Comparison of ENCODE assay signal across 8 cellular contexts in the genomic region with DNA sequence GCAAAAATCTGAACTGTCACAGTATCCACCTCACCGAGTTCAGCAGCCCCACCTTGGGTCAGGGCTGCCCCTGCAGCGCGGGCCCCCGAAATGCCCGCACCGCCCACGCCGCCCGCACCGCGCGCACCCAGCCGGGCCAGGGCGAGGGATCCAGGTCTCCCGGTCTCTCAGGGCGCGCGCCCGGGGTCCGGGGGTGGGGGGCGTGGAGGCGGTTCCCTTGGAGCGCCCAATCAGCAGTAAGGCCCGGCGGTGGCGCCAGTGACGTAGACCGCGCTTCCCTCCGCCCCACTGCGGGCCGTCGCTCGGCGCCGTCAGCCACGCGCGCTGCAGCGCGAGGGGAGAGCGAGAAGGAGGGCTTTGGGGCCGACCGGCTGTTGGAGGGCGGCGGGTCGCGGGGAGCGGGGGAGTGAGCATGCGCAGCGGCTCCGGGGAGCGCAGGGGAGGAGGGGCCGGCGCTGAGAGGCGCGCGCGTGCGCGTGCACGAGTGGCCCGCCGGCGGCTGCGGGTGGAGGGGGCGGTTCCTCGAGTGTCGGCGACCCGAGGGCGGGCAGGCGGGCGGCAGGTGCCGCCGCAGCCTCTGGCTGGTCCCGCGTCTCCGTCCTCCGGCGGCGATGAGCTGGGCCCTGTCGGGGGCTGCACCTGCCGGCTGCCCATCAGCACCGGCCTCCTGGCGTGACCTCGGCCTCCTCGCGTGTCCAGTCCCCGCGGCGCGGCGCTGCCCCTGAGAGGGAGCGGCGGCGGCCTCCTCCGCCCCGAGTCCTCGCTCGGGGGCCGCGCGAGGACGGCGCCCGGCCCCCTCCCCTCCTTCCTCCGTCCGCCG. TPM values are rescaled to one million over a fixed set of nuclear protein-coding genes. Genes with fewer than 3 reads are reported as not detected.
DNase-seq lines count a peak whose midpoint lies in the region; ATAC-seq and TF ChIP-seq lines count a peak whose summit lies in the region.

TMEM170B (plus strand) TSS at position 521 of the 820 bp plus-strand sequence. CDS start 529 bp downstream, outside the sequence.

- H2AFZ ChIP-seq in HCT116 (ENCODE audit: low read depth, low read length, poor library complexity, severe bottlenecking) (peak within 1 kb of the TSS; percentile 92), MM.1S (ENCODE audit: low read length) (peak within 1 kb of the TSS; percentile 88), neuron (ENCODE audit: low read depth, low read length) (peak within 1 kb of the TSS; percentile 85)

- peak; percentile 99 for DNase-seq in GDM1 (lab: John Stamatoyannopoulos, UW)
- DNase-seq in HCT116 (ENCODE audit: low read depth, low spot score), result peak; percentile 37
- peak; percentile 90 for DNase-seq in MM.1S
- DNase-seq in SHP77 treated with DMSO at 0.1 percent for 48 hours (lab: John Stamatoyannopoulos, UW), result peak; percentile 76
- peak; percentile 98 for DNase-seq in activated gamma-delta T cell treated with Interleukin-2 at 50 U/mL for 16 hours
- DNase-seq in foreskin fibroblast, result peak; percentile 91 to 98
- DNase-seq in stromal cell of bone marrow (ENCODE audit: low read depth), result peak; percentile 78

- H3K4me3 ChIP-seq in HCT116 (replicated peaks in 1 of 2; ENCODE audit: low read depth in 1 of 2, low read length in 2 of 2) (peak within 1 kb of the TSS; percentile 38 to 60), MM.1S (ENCODE audit: low read length) (peak within 1 kb of the TSS; percentile 88), foreskin fibroblast (ENCODE audit: low read depth in 1 of 2, low read length in 2 of 2) (peak within 1 kb of the TSS; percentile 65 to 70), neuron (ENCODE audit: low read length) (peak within 1 kb of the TSS; percentile 72)

- CTCF ChIA-PET in HCT116 (lab: Charles Lee), result no interaction called here

- H3K27me3 ChIP-seq in HCT116 (ENCODE audit: insufficient read depth, low read length) (no peaks in the 10 kb centered on the region), MM.1S (replicated peaks; ENCODE audit: insufficient read depth, low read length) (peaks cover 4% of the 10 kb centered on the region; the same call in 1 of the 2 replicates), neuron (ENCODE audit: insufficient read depth, low read length) (no peaks in the 10 kb centered on the region)

- no peak for TF ChIP-seq POLR2A in HCT116 (IDR thresholded peaks at IDR 0.05; ENCODE audit: borderline replicate concordance, extremely low read depth, insufficient read depth, insufficient read length)

- no TSS peak for BruUV-seq in HCT116 (replicated peaks; lab: Mats Ljungman, UMichigan)

- no peaks in the 10 kb centered on the region for H3K9me2 ChIP-seq in HCT116 (ENCODE audit: insufficient read depth)
- H3K9me2 ChIP-seq in MM.1S (replicated peaks; ENCODE audit: insufficient read depth, low read length), result no peaks in the 10 kb centered on the region

- H3K4me1 ChIP-seq in HCT116 (ENCODE audit: control insufficient read depth in 1 of 2, insufficient read depth in 2 of 2, low read length in 2 of 2) (peaks cover 7 to 15% of the 10 kb centered on the region in 2 experiments), MM.1S (ENCODE audit: low read length) (0 out of 2 replicates have a peak, but pooled peaks cover 4% of the 10 kb centered on the region), neuron (ENCODE audit: insufficient read depth, low read length) (peaks cover 21% of the 10 kb centered on the region)

- H3K9me3 ChIP-seq in HCT116 (ENCODE audit: control insufficient read depth in 1 of 2, insufficient read depth in 1 of 2, low read depth in 1 of 2, low read length in 2 of 2) (no peaks in the 10 kb centered on the region), MM.1S (replicated peaks; ENCODE audit: insufficient read depth, low read length) (no peaks in the 10 kb centered on the region), neuron (ENCODE audit: low read length) (no peaks in the 10 kb centered on the region)

- RAD21 ChIA-PET in HCT116 (lab: Charles Lee; ENCODE audit: low non-redundant PET in 1 of 2, low total read pairs in 2 of 2, uncharacterized antibody in 2 of 2, unreplicated experiment in 2 of 2), result no interaction called here

- POLR2A ChIA-PET in HCT116 (lab: Charles Lee), result no interaction called here

- H3K27ac ChIP-seq in HCT116 (ENCODE audit: low read depth, low read length), result peak within 1 kb of the TSS; percentile 20; the same call in 1 of the 2 replicates
- H3K27ac ChIP-seq in MM.1S (ENCODE audit: low read length), result peak within 1 kb of the TSS; percentile 49; the same call in 1 of the 2 replicates

- ATAC-seq in HCT116, result peak; percentile 98

- intact Hi-C loops in HCT116 (cut with micrococcal nuclease), result no loop called here

- H3K79me2 ChIP-seq in HCT116 (ENCODE audit: insufficient read depth, low read length) (no peaks in the 10 kb centered on the region), MM.1S (ENCODE audit: low read length) (no peaks in the 10 kb centered on the region)

- peak within 1 kb of the TSS; percentile 10; the same call in 1 of the 2 replicates for H3K9ac ChIP-seq in HCT116 (ENCODE audit: low read length)
- H3K9ac ChIP-seq in MM.1S (ENCODE audit: low read length), result peak within 1 kb of the TSS; percentile 54; the same call in 1 of the 2 replicates

- peaks cover 19% of the 10 kb centered on the region for H3F3A ChIP-seq in MM.1S (ENCODE audit: insufficient read depth, low read length)

- H3K4me2 ChIP-seq in HCT116 (ENCODE audit: low read length), result peak within 1 kb of the TSS; percentile 94
- peak within 1 kb of the TSS; percentile 87 for H3K4me2 ChIP-seq in MM.1S (ENCODE audit: low read depth, low read length)

- TF ChIP-seq CTCF in HCT116 (IDR thresholded peaks at IDR 0.05 in 2 of 3, conservative IDR thresholded peaks at IDR 0.05 in 1 of 3; ENCODE audit: borderline replicate concordance in 1 of 3, insufficient read depth in 1 of 3, low read depth in 2 of 3, low read length in 2 of 3), result no peak
- no peak for TF ChIP-seq CTCF in MM.1S (IDR thresholded peaks at IDR 0.05; ENCODE audit: low read length)
- TF ChIP-seq CTCF in foreskin fibroblast (IDR thresholded peaks at IDR 0.05; ENCODE audit: low read depth, low read length), result no peak

- no peaks in the 10 kb centered on the region for H3K36me3 ChIP-seq in HCT116 (ENCODE audit: control insufficient read depth in 1 of 2, insufficient read depth in 2 of 2, low read length in 2 of 2)
- H3K36me3 ChIP-seq in MM.1S (replicated peaks; ENCODE audit: insufficient read depth, low read length), result no peaks in the 10 kb centered on the region
- H3K36me3 ChIP-seq in neuron (ENCODE audit: insufficient read depth, low read length), result no peaks in the 10 kb centered on the region

- no peak for TF ChIP-seq RAD21 in HCT116 (IDR thresholded peaks at IDR 0.05; ENCODE audit: low read depth)

- H4K20me1 ChIP-seq in HCT116 (ENCODE audit: insufficient read depth) (no peaks in the 10 kb centered on the region), MM.1S (ENCODE audit: insufficient read depth, low read length) (0 out of 2 replicates have a peak, but pooled peaks cover 3% of the 10 kb centered on the region)

TF ChIP-seq in HCT116, 20 proteins besides CTCF, POLR2A, EP300 and RAD21:
- TF ChIP-seq POLR2AphosphoS5 (IDR thresholded peaks at IDR 0.05; ENCODE audit: low read depth, low read length), result 0 out of 2 replicates have a peak, but pooled peaks have one; percentile 13
- peak; percentile 89 for TF ChIP-seq EGR1 (IDR thresholded peaks at IDR 0.05; ENCODE audit: low read depth)
- TF ChIP-seq ATF3 (IDR thresholded peaks at IDR 0.05), result no peak
- TF ChIP-seq MAX (IDR thresholded peaks at IDR 0.05), result peak; percentile 77
- 0 out of 2 replicates have a peak, but pooled peaks have one; percentile 19 for TF ChIP-seq SP1 (IDR thresholded peaks at IDR 0.05; ENCODE audit: low read depth)
- TF ChIP-seq ZFX (IDR thresholded peaks at IDR 0.05), result 0 out of 2 replicates have a peak, but pooled peaks have one; percentile 24

RNA-seq across cellular contexts. Expression of gene TMEM170B, which starts in this region (rescaled TPM):
- 1.0 TPM for total RNA-seq in HCT116 (2021; ENCODE audit: unreplicated experiment)
- 0.12 and 0.17 TPM in 2 replicates for polyA plus RNA-seq in HCT116 (2012)

Comparison
In these comparisons a context has a peak if more than half of its experiments do, and no peak if none do; other contexts are left out.
1. Peak in every context shown above with its lines: DNase-seq, ATAC-seq, H3K4me3 ChIP-seq and H3K27ac ChIP-seq.
2. DNase-seq: peak in every context shown above with its lines; median percentile 99 in GDM1; 98 in activated gamma-delta T cell treated with Interleukin-2 at 50 U/mL for 16 hours; 94 in foreskin fibroblast; 90 in MM.1S; 78 in stromal cell of bone marrow; 76 in SHP77 treated with DMSO at 0.1 percent for 48 hours; 37 in HCT116.